12 cellular contexts compared by ENCODE assay signal in the genomic region with DNA sequence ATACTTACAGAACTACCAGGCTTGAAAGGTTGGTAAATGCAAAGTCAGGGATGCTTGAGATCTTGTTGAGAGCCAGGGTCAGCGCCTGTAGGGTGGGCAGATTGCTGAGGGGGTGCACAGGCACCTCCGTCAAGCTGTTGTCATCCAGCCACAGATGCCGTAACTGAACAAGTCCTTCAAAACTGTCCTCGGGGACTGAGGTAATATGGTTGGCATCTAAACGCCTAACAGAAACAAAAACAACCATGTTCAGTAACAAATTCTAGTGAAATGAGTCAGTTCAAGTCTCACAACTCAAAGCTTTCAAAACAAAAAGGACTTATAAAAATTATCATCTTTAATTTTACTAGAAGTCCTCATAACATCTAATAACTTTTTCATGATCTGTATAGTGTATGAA. TPM values are rescaled to one million over a fixed set of nuclear protein-coding genes. Genes with fewer than 3 reads are reported as not detected.
DNase-seq lines count a peak whose midpoint lies in the region; ATAC-seq and TF ChIP-seq lines count a peak whose summit lies in the region.
"Had no signal": no experiment of that assay in that cellular context is flagged by ENCODE, and none has a peak within 500 bp of the region (broad histone marks: within the 10 kb centered on the region; RNA-seq: fewer than 3 reads in every experiment).

No MANE protein-coding gene starts in this region.

- peak overlapping the region; percentile 79 for H3K27ac ChIP-seq in GM23248
- no peak overlapping the region for H3K27ac ChIP-seq in CD4-positive, alpha-beta T cell (ENCODE audit: low read depth, low read length)
- H3K27ac ChIP-seq: prostate gland had no signal

- intact Hi-C loops in Right ventricle myocardium superior (cut with DNase I) = no loop called here
- intact Hi-C loops in CD4-positive, alpha-beta T cell (cut with DNase I, micrococcal nuclease) = no loop called here

- H3K27me3 Mint-ChIP-seq in activated naive CD4-positive, alpha-beta T cell treated with anti-CD3 and anti-CD28 coated beads, Interleukin-2, amount 10 ng/mL, durations not matched to agents 7 days and 5 days = peaks cover 5% of the 10 kb centered on the region
- H3K27me3 Mint-ChIP-seq in CD4-positive, alpha-beta T cell = no peaks in the 10 kb centered on the region

- CTCF ChIA-PET in activated naive CD4-positive, alpha-beta T cell treated with anti-CD3 and anti-CD28 coated beads, Interleukin-2, amount 10 ng/mL, durations not matched to agents 7 days and 5 days (lab: Charles Lee) = no interaction called here
- CTCF ChIA-PET in CD4-positive, alpha-beta T cell (lab: Charles Lee) = no interaction called here

- peak overlapping the region; percentile 53 for H2AFZ ChIP-seq in GM23248

- H3K4me2 ChIP-seq in GM23248 (ENCODE audit: unreplicated experiment) = peak overlapping the region; percentile 91

- H4K20me1 ChIP-seq in GM23248 (ENCODE audit: insufficient read depth) = no peaks in the 10 kb centered on the region

- no peaks in the 10 kb centered on the region for H3K9me2 ChIP-seq in GM23248 (ENCODE audit: insufficient read depth)

- H3F3A ChIP-seq in GM23248 (ENCODE audit: insufficient read depth) = peaks cover 32% of the 10 kb centered on the region

- no peak overlapping the region for H3K27ac Mint-ChIP-seq in activated naive CD4-positive, alpha-beta T cell treated with anti-CD3 and anti-CD28 coated beads, Interleukin-2, amount 10 ng/mL, durations not matched to agents 7 days and 5 days
- H3K27ac Mint-ChIP-seq in CD4-positive, alpha-beta T cell = no peak overlapping the region
- H3K27ac Mint-ChIP-seq: endodermal cell had no signal

- H3K79me2 ChIP-seq in GM23248 (ENCODE audit: insufficient read depth) = peaks cover 28% of the 10 kb centered on the region

- ATAC-seq in Right ventricle myocardium superior (ENCODE audit: poor library complexity) = peak; percentile 54
- ATAC-seq in GM21786 (IDR thresholded peaks at IDR 0.05; ENCODE audit: unreplicated experiment) = no peak
- ATAC-seq in CD4-positive, alpha-beta T cell (ENCODE audit: poor library complexity) = no peak

- peaks cover 4% of the 10 kb centered on the region for H3K4me1 Mint-ChIP-seq in activated naive CD4-positive, alpha-beta T cell treated with anti-CD3 and anti-CD28 coated beads, Interleukin-2, amount 10 ng/mL, durations not matched to agents 7 days and 5 days
- no peaks in the 10 kb centered on the region for H3K4me1 Mint-ChIP-seq in CD4-positive, alpha-beta T cell (ENCODE audit: low read depth)

- no peak for TF ChIP-seq CTCF in GM13977 (IDR thresholded peaks at IDR 0.05; ENCODE audit: extremely low read depth, insufficient read depth, missing control alignments)
- TF ChIP-seq CTCF in CD4-positive, alpha-beta T cell (IDR thresholded peaks at IDR 0.05) = no peak

- no peaks in the 10 kb centered on the region for H3K36me3 Mint-ChIP-seq in activated naive CD4-positive, alpha-beta T cell treated with anti-CD3 and anti-CD28 coated beads, Interleukin-2, amount 10 ng/mL, durations not matched to agents 7 days and 5 days
- no peaks in the 10 kb centered on the region for H3K36me3 Mint-ChIP-seq in CD4-positive, alpha-beta T cell (ENCODE audit: low read depth)

- peak overlapping the region; percentile 62 for H3K9ac ChIP-seq in GM23248
- no peak overlapping the region for H3K9ac ChIP-seq in adipocyte (ENCODE audit: low read length)

- 10% methylated on average over 5 of the region's 5 CpGs for WGBS in GM23248 (ENCODE audit: low coverage in 1 of 2, low lambda C conversion rate in 2 of 2, missing lambda C conversion rate in 2 of 2), 2 experiments

- peak; percentile 92 for DNase-seq in GM23248
- DNase-seq in adipocyte (ENCODE audit: low read depth) = peak; percentile 91
- no peak for DNase-seq in Right ventricle myocardium superior
- peak; percentile 68 for DNase-seq in stromal cell of bone marrow (ENCODE audit: low read depth)
- no peak for DNase-seq in activated naive CD4-positive, alpha-beta T cell treated with anti-CD3 and anti-CD28 coated beads, Interleukin-2, amount 10 ng/mL, durations not matched to agents 7 days and 5 days
- DNase-seq in GM13977 (ENCODE audit: low spot score) = no peak
- DNase-seq in CD4-positive, alpha-beta T cell = no peak
- DNase-seq: activated CD4-positive, alpha-beta T cell treated with anti-CD3 and anti-CD28 coated beads for 1 hour; activated effector memory CD4-positive, alpha-beta T cell treated with anti-CD3 and anti-CD28 coated beads, Interleukin-2, amount 50 U/mL, for 16 hours; endodermal cell had no signal

- in situ Hi-C loops in GM23248 (cut with MboI) = no loop called here
- in situ Hi-C loops in GM13977 (cut with MboI; ENCODE audit: low pct_unique_long_range_greater_than_20kb, low sequenced_read_pairs, unreplicated experiment) = no loop called here

- no peak overlapping the region for H3K4me3 Mint-ChIP-seq in activated naive CD4-positive, alpha-beta T cell treated with anti-CD3 and anti-CD28 coated beads, Interleukin-2, amount 10 ng/mL, durations not matched to agents 7 days and 5 days
- H3K4me3 Mint-ChIP-seq in CD4-positive, alpha-beta T cell = no peak overlapping the region
- H3K4me3 Mint-ChIP-seq: endodermal cell had no signal

- POLR2A ChIA-PET in CD4-positive, alpha-beta T cell (lab: Charles Lee) = no interaction called here

- no peaks in the 10 kb centered on the region for H3K9me3 Mint-ChIP-seq in activated naive CD4-positive, alpha-beta T cell treated with anti-CD3 and anti-CD28 coated beads, Interleukin-2, amount 10 ng/mL, durations not matched to agents 7 days and 5 days
- no peaks in the 10 kb centered on the region for H3K9me3 Mint-ChIP-seq in CD4-positive, alpha-beta T cell
- H3K9me3 Mint-ChIP-seq: endodermal cell had no signal

- no peaks in the 10 kb centered on the region for H3K9me3 ChIP-seq in GM23248 (ENCODE audit: low read depth)
- no peaks in the 10 kb centered on the region for H3K9me3 ChIP-seq in adipocyte (ENCODE audit: control insufficient read depth, low read length)
- no peaks in the 10 kb centered on the region for H3K9me3 ChIP-seq in CD4-positive, alpha-beta T cell (ENCODE audit: control insufficient read depth, low read length)
- H3K9me3 ChIP-seq: prostate gland had no signal

- H3K4me3 ChIP-seq in GM23248 (peak overlapping the region; percentile 58), adipocyte (ENCODE audit: low read length) (peak overlapping the region; percentile 63)
- H3K4me3 ChIP-seq: prostate gland had no signal

- H3K27me3 ChIP-seq in GM23248 (replicated peaks; ENCODE audit: insufficient read depth) (no peaks in the 10 kb centered on the region), adipocyte (replicated peaks; ENCODE audit: control insufficient read depth, insufficient read depth, low read length) (no peaks in the 10 kb centered on the region)
- H3K27me3 ChIP-seq in CD4-positive, alpha-beta T cell (ENCODE audit: control insufficient read depth, insufficient read depth, low read length) = no peaks in the 10 kb centered on the region

- H3K4me1 ChIP-seq in GM23248 (ENCODE audit: insufficient read depth) = peaks cover 60% of the 10 kb centered on the region
- H3K4me1 ChIP-seq in adipocyte (ENCODE audit: control insufficient read depth, insufficient read depth, low read length) = peaks cover 25% of the 10 kb centered on the region
- H3K4me1 ChIP-seq: prostate gland had no signal

- H3K36me3 ChIP-seq in GM23248 (ENCODE audit: low read depth) (peaks cover 20% of the 10 kb centered on the region), adipocyte (ENCODE audit: control insufficient read depth, insufficient read depth, low read length, severe bottlenecking) (peaks cover 15% of the 10 kb centered on the region)
- H3K36me3 ChIP-seq: prostate gland had no signal

RNA-seq across cellular contexts. Expression of a gene that starts 22.2 kb away (rescaled TPM):
- total RNA-seq in GM23248 (2014; rRNA removed; shearing (Covaris generic)) = 3.9 and 5.7 TPM in 2 replicates
- polyA plus RNA-seq in GM23248 (2016; fragmentation: Nextera tagmentation; extraction: Ambion mirVana) = 7.8 and 8.1 TPM in 2 replicates
- total RNA-seq in Right ventricle myocardium superior = 3.6 TPM
- total RNA-seq in CD4-positive, alpha-beta T cell = 1 to 10 TPM; 1.3 to 1.6 TPM

Comparison
In these comparisons a context has a peak if more than half of its experiments do, and no peak if none do; other contexts are left out.
1. DNase-seq: peak in GM23248 (single experiment), adipocyte (single experiment) and stromal cell of bone marrow (single experiment); none in Right ventricle myocardium superior (single experiment), activated naive CD4-positive, alpha-beta T cell treated with anti-CD3 and anti-CD28 coated beads, Interleukin-2, amount 10 ng/mL, durations not matched to agents 7 days and 5 days (single experiment), GM13977 (single experiment) and CD4-positive, alpha-beta T cell (0 of 10).